In genomic region chr1:26719205-26719604, GRCh38 we compare ENCODE assay signal across 1 cellular context.
TF ChIP-seq lines count a peak whose summit lies in the region.

No MANE protein-coding gene starts in this region.

TF ChIP-seq in HepG2, 621 proteins besides CTCF, POLR2A, EP300 and RAD21:
- TF ChIP-seq FOXO4 (CRISPR knock-in tag; conservative IDR thresholded peaks at IDR 0.05) (no peak), MBNL3 (CRISPR knock-in tag; conservative IDR thresholded peaks at IDR 0.05) (no peak), ZNF143 (CRISPR knock-in tag; IDR thresholded peaks at IDR 0.05) (no peak), ZIK1 (CRISPR knock-in tag; IDR thresholded peaks at IDR 0.05; ENCODE audit: borderline replicate concordance, low read depth) (no peak), ZNF235 (CRISPR knock-in tag; IDR thresholded peaks at IDR 0.05; ENCODE audit: borderline replicate concordance) (no peak), CHCHD3 (CRISPR knock-in tag; IDR thresholded peaks at IDR 0.05) (no peak), ERF (CRISPR knock-in tag; IDR thresholded peaks at IDR 0.05) (no peak), ATM (IDR thresholded peaks at IDR 0.05; ENCODE audit: borderline replicate concordance) (no peak), IKZF4 (CRISPR knock-in tag; IDR thresholded peaks at IDR 0.05; ENCODE audit: borderline replicate concordance, low read depth, not compliant biosample characterization) (no peak), ONECUT2 (CRISPR knock-in tag; IDR thresholded peaks at IDR 0.05) (no peak), U2AF2 (IDR thresholded peaks at IDR 0.05; ENCODE audit: low read depth, low read length) (no peak), SP2 (CRISPR knock-in tag; IDR thresholded peaks at IDR 0.05) (no peak)
